In genomic region chr22:21076907-21077625, GRCh38 we compare ENCODE assay signal across 33 cellular contexts. TPM values are rescaled to one million over a fixed set of nuclear protein-coding genes. Genes with fewer than 3 reads are reported as not detected.
"Had no signal": no experiment of that assay in that cellular context is flagged by ENCODE, and none has a peak within 500 bp of the region (broad histone marks: within the 10 kb centered on the region; RNA-seq: fewer than 3 reads in every experiment).

No MANE protein-coding gene starts in this region.

- FAIRE-seq: islet of Langerhans, kidney had no signal

- H3K27me3 ChIP-seq: neutrophil, testis, thyroid gland, transverse colon, upper lobe of left lung, vagina had no signal

- H3K9me3 ChIP-seq: heart left ventricle, left ventricle myocardium inferior, mucosa of descending colon, neutrophil, prostate gland, sigmoid colon, stomach, testis, thyroid gland, transverse colon, upper lobe of left lung, vagina had no signal

- H3K4me3 ChIP-seq: heart left ventricle, left ventricle myocardium inferior, mucosa of descending colon, prostate gland, sigmoid colon, smooth muscle cell, stomach, testis, thyroid gland, transverse colon, upper lobe of left lung, vagina had no signal

- H3K36me3 ChIP-seq: heart left ventricle, left ventricle myocardium inferior, neutrophil, prostate gland, sigmoid colon, stomach, thyroid gland, transverse colon, upper lobe of left lung, vagina had no signal

- H3K27ac ChIP-seq: heart left ventricle, left ventricle myocardium inferior, neutrophil, prostate gland, sigmoid colon, stomach, testis, thyroid gland, transverse colon, upper lobe of left lung, vagina had no signal

- ATAC-seq: heart left ventricle; mucosa of descending colon; naive thymus-derived CD8-positive, alpha-beta T cell; right cardiac atrium; stimulated activated naive B cell treated with anti-CD40 and anti-IgM and Interleukin-4, amounts not matched to agents 10 μg/mL and 1 μg/mL and 100 μg/mL, for 72 hours; stimulated activated naive CD8-positive, alpha-beta T cell treated with anti-CD3 and anti-CD28 coated beads, Interleukin-15, Interleukin-2, amounts not matched to agents 100 U/mL and 50 U/mL, for 24 hours had no signal

- H3K4me2 ChIP-seq: smooth muscle cell had no signal

- DNase-seq: heart left ventricle; hypothalamus; immature natural killer cell; kidney; left ventricle myocardium inferior; midbrain; mucosa of descending colon; naive thymus-derived CD8-positive, alpha-beta T cell; occipital lobe; retina; right cardiac atrium; sigmoid colon; stimulated activated CD4-positive, alpha-beta T cell treated with anti-CD3 and anti-CD28 coated beads, Interleukin-2, amount 100 ng/mL, for 24 hours; stimulated activated CD4-positive, alpha-beta T cell treated with anti-CD3 and anti-CD28 coated beads, Interleukin-4, amount 100 ng/mL, for 1 hour; stimulated activated naive B cell treated with anti-CD40 and anti-IgM and Interleukin-4, amounts not matched to agents 10 μg/mL and 1 μg/mL and 100 μg/mL, for 72 hours; stimulated activated naive CD8-positive, alpha-beta T cell treated with anti-CD3 and anti-CD28 coated beads, Interleukin-15, Interleukin-2, amounts not matched to agents 100 U/mL and 50 U/mL, for 24 hours; stomach; testis; thyroid gland; transverse colon had no signal

- H3K4me1 ChIP-seq: heart left ventricle, left ventricle myocardium inferior, prostate gland, sigmoid colon, stomach, testis, thyroid gland, transverse colon, upper lobe of left lung, vagina had no signal

RNA-seq across cellular contexts. Expression of gene LRRC74B, which starts 31.3 kb away (rescaled TPM):
- total RNA-seq: heart left ventricle, kidney, left ventricle myocardium inferior, lower leg skin, lung microvascular endothelial cell, mesenteric fat pad, neural crest cell, occipital lobe, osteocyte, right cardiac atrium, sigmoid colon, skeletal muscle tissue, smooth muscle cell, stomach, thyroid gland, transverse colon, urinary bladder, vagina had no signal
- polyA plus RNA-seq: heart left ventricle; immature natural killer cell; naive thymus-derived CD8-positive, alpha-beta T cell; right cardiac atrium; smooth muscle cell; stomach; urinary bladder had no signal

RNA-seq across cellular contexts. Expression of gene SLC7A4, which starts 44.7 kb away (rescaled TPM):
- total RNA-seq: lung microvascular endothelial cell, osteocyte had no signal
- polyA plus RNA-seq: heart left ventricle, immature natural killer cell had no signal
